Comparison of ENCODE assay signal across 14 cellular contexts in genomic region chr1:244340396-244340795, GRCh38.
A peak's percentile ranks its signal among the peaks of the same experiment; 100 is the strongest.
DNase-seq lines count a peak whose midpoint lies in the region; ATAC-seq and TF ChIP-seq lines count a peak whose summit lies in the region.
"Had no signal": no experiment of that assay in that cellular context is flagged by ENCODE, and none has a peak within 500 bp of the region (broad histone marks: within the 10 kb centered on the region; RNA-seq: fewer than 3 reads in every experiment).

No MANE protein-coding gene starts in this region.

- H3K27ac ChIP-seq in H9 (ENCODE audit: insufficient read length, low read depth, low read length) (no peak overlapping the region), angular gyrus (ENCODE audit: low read depth, low read length) (peak overlapping the region; percentile 16), mesendoderm (ENCODE audit: low read depth, low read length) (no peak overlapping the region), temporal lobe (ENCODE audit: low read depth, low read length) (peak overlapping the region; percentile 48)
- no peak overlapping the region for H3K27ac ChIP-seq in CD4-positive, alpha-beta T cell (ENCODE audit: low read depth, low read length)
- H3K27ac ChIP-seq: SJCRH30 had no signal

- POLR2A ChIA-PET in CD4-positive, alpha-beta T cell (lab: Charles Lee), result no interaction called here

- H3K9ac ChIP-seq in H9 (ENCODE audit: extremely low read depth, insufficient read length, low read length) (no peak overlapping the region), mesendoderm (ENCODE audit: low read length) (no peak overlapping the region)

- H2BK20ac ChIP-seq in H9 (ENCODE audit: low read depth, low read length, poor library complexity, severe bottlenecking), result no peak overlapping the region

- no peaks in the 10 kb centered on the region for H3K9me3 Mint-ChIP-seq in H9
- no peaks in the 10 kb centered on the region for H3K9me3 Mint-ChIP-seq in CD4-positive, alpha-beta T cell

- H4K8ac ChIP-seq in H9 (replicated peaks; ENCODE audit: insufficient read length, low read depth, low read length) (no peak overlapping the region), mesendoderm (ENCODE audit: low read depth, low read length) (no peak overlapping the region)

- no peak overlapping the region for H3K56ac ChIP-seq in H9 (ENCODE audit: insufficient read length, low read depth, low read length)
- H3K56ac ChIP-seq in mesendoderm (ENCODE audit: low read length), result no peak overlapping the region

- H4K91ac ChIP-seq in H9 (ENCODE audit: insufficient read length, low read depth, low read length), result no peak overlapping the region

- CTCF ChIA-PET in CD4-positive, alpha-beta T cell (lab: Charles Lee), result no interaction called here

- H3K4ac ChIP-seq in H9 (ENCODE audit: low read depth, low read length) (no peak overlapping the region), mesendoderm (ENCODE audit: low read depth, low read length) (peak overlapping the region; percentile 5)

- no peak overlapping the region for H3T11ph ChIP-seq in H9 (ENCODE audit: low read length)

- no peak for TF ChIP-seq CTCF in H9 (conservative IDR thresholded peaks at IDR 0.05)
- TF ChIP-seq CTCF in CD4-positive, alpha-beta T cell (IDR thresholded peaks at IDR 0.05), result no peak

- H3K4me2 ChIP-seq in H9 (ENCODE audit: insufficient read depth, insufficient read length, low read length), result no peak overlapping the region
- no peak overlapping the region for H3K4me2 ChIP-seq in mesendoderm (ENCODE audit: low read length)

- DNase-seq in H9, result peak; percentile 37
- no peak for DNase-seq in mesendoderm
- no peak for DNase-seq in CD4-positive, alpha-beta T cell
- DNase-seq in stimulated activated CD4-positive, alpha-beta T cell treated with anti-CD3 and anti-CD28 coated beads, Interleukin-2, amount 100 ng/mL, for 48 hours, result no peak
- DNase-seq: MV-4-11, NCI-H1417, NCI-H187 treated with DMSO at 0.1 percent for 48 hours, NCI-H446, RPMI8226, SJCRH30 had no signal

- no peaks in the 10 kb centered on the region for H3K36me3 ChIP-seq in mesendoderm (ENCODE audit: control insufficient read depth, insufficient read depth, low read length)
- H3K36me3 ChIP-seq: SJCRH30 had no signal

- peak overlapping the region; percentile 19 for H2BK12ac ChIP-seq in H9 (ENCODE audit: insufficient read length, low read depth, low read length)

- H2AFZ ChIP-seq in H9 (ENCODE audit: low read length), result no peak overlapping the region

- no peaks in the 10 kb centered on the region for H3K79me1 ChIP-seq in H9 (ENCODE audit: insufficient read depth, low read depth, low read length, poor library complexity, severe bottlenecking)
- H3K79me1 ChIP-seq in mesendoderm (ENCODE audit: low read length), result no peaks in the 10 kb centered on the region

- H3K27ac Mint-ChIP-seq in H9, result peak overlapping the region in 2 of 3 experiments; percentile 84 to 85; a peak in 4 of 7 replicates
- no peak overlapping the region for H3K27ac Mint-ChIP-seq in CD4-positive, alpha-beta T cell

- peaks cover 32 to 35% of the 10 kb centered on the region in 2 experiments for H3K4me1 Mint-ChIP-seq in H9
- peaks cover 6% of the 10 kb centered on the region for H3K4me1 Mint-ChIP-seq in CD4-positive, alpha-beta T cell (ENCODE audit: low read depth)

- H4K5ac ChIP-seq in H9 (ENCODE audit: insufficient read length, low read depth, low read length) (no peak overlapping the region), mesendoderm (ENCODE audit: low read length) (no peak overlapping the region)

- H3K23ac ChIP-seq in H9 (ENCODE audit: insufficient read length, low read depth, low read length) (no peak overlapping the region), mesendoderm (ENCODE audit: low read length) (no peak overlapping the region)

- no peaks in the 10 kb centered on the region for H3K79me2 ChIP-seq in H9 (ENCODE audit: insufficient read depth, low read length)
- no peaks in the 10 kb centered on the region for H3K79me2 ChIP-seq in mesendoderm (ENCODE audit: control insufficient read depth, insufficient read depth, low read length)

- no peaks in the 10 kb centered on the region for H3K23me2 ChIP-seq in H9 (ENCODE audit: insufficient read length, low read depth, low read length, poor library complexity, severe bottlenecking)

- peak overlapping the region; percentile 6; the same call in 1 of the 2 replicates for H3K14ac ChIP-seq in H9 (ENCODE audit: insufficient read depth, low read length)

- no peak overlapping the region for H2BK15ac ChIP-seq in H9 (ENCODE audit: low read depth, low read length)
- H2BK15ac ChIP-seq in mesendoderm (replicated peaks; ENCODE audit: low read depth), result no peak overlapping the region

- no peak overlapping the region for H2AK5ac ChIP-seq in H9 (ENCODE audit: insufficient read length, low read length)
- no peak overlapping the region for H2AK5ac ChIP-seq in mesendoderm (ENCODE audit: low read length)

- intact Hi-C loops in CD4-positive, alpha-beta T cell (cut with DNase I, micrococcal nuclease), result no loop called here

- H3K27me3 Mint-ChIP-seq in H9 (ENCODE audit: low read depth), result no peaks in the 10 kb centered on the region
- H3K27me3 Mint-ChIP-seq in CD4-positive, alpha-beta T cell, result peaks cover 4% of the 10 kb centered on the region

- H3K4me3 ChIP-seq in mesendoderm (ENCODE audit: low read length), result no peak overlapping the region
- H3K4me3 ChIP-seq: SJCRH30 had no signal

- no peak overlapping the region for H3K4me3 Mint-ChIP-seq in H9
- no peak overlapping the region for H3K4me3 Mint-ChIP-seq in CD4-positive, alpha-beta T cell

- H3K4me1 ChIP-seq in H9 (ENCODE audit: insufficient read depth, low read length) (peaks cover 3% of the 10 kb centered on the region; the same call in 1 of the 2 replicates), mesendoderm (ENCODE audit: control insufficient read depth, low read depth, low read length) (peaks cover 6% of the 10 kb centered on the region)
- H3K4me1 ChIP-seq: SJCRH30 had no signal

- H4K20me1 ChIP-seq in H9 (ENCODE audit: control insufficient read depth, insufficient read depth, insufficient read length), result no peaks in the 10 kb centered on the region

- no peaks in the 10 kb centered on the region for H3K36me3 Mint-ChIP-seq in H9 (ENCODE audit: insufficient read depth in 1 of 3, low read depth in 3 of 3)
- no peaks in the 10 kb centered on the region for H3K36me3 Mint-ChIP-seq in CD4-positive, alpha-beta T cell (ENCODE audit: low read depth)

- H2BK120ac ChIP-seq in H9 (ENCODE audit: low read depth, low read length, poor library complexity, severe bottlenecking) (no peak overlapping the region), mesendoderm (ENCODE audit: low read depth, low read length) (peak overlapping the region; percentile 7)

- H2BK5ac ChIP-seq in H9 (ENCODE audit: insufficient read length, low read length), result no peak overlapping the region
- peak overlapping the region; percentile 14 for H2BK5ac ChIP-seq in mesendoderm (ENCODE audit: low read length)

- no peaks in the 10 kb centered on the region for H3K9me3 ChIP-seq in H9 (ENCODE audit: control insufficient read depth, low read depth, low read length)
- no peaks in the 10 kb centered on the region for H3K9me3 ChIP-seq in CD4-positive, alpha-beta T cell (ENCODE audit: control insufficient read depth, low read length)
- H3K9me3 ChIP-seq: SJCRH30 had no signal

- no peaks in the 10 kb centered on the region for H3K27me3 ChIP-seq in H9 (ENCODE audit: insufficient read depth, low read length)
- no peaks in the 10 kb centered on the region for H3K27me3 ChIP-seq in mesendoderm (ENCODE audit: insufficient read depth, low read length, poor library complexity)
- H3K27me3 ChIP-seq in CD4-positive, alpha-beta T cell (ENCODE audit: control insufficient read depth, insufficient read depth, low read length), result no peaks in the 10 kb centered on the region
- H3K27me3 ChIP-seq: SJCRH30 had no signal

- no peak overlapping the region for H3K18ac ChIP-seq in H9 (ENCODE audit: insufficient read length, low read depth, low read length)
- peak overlapping the region; percentile 52 for H3K18ac ChIP-seq in mesendoderm (ENCODE audit: low read length)

- no peak for ATAC-seq in CD4-positive, alpha-beta T cell (ENCODE audit: poor library complexity)
- ATAC-seq in GM19397 (IDR thresholded peaks at IDR 0.05; ENCODE audit: unreplicated experiment), result no peak
- ATAC-seq: HCT116 had no signal

- WGBS in H9 (ENCODE audit: extremely low coverage, insufficient read length, low lambda C conversion rate), result no CpG with 5 or more reads among the region's 14 CpGs
- no CpG with 5 or more reads among the region's 14 CpGs for WGBS in mesendoderm (ENCODE audit: extremely low coverage, insufficient coverage, low lambda C conversion rate)

Comparison
In these comparisons a context has a peak if more than half of its experiments do, and no peak if none do; other contexts are left out.
1. H3K27ac ChIP-seq: peak in angular gyrus (single experiment) and temporal lobe (single experiment); none in H9 (single experiment), mesendoderm (single experiment) and CD4-positive, alpha-beta T cell (single experiment).